ENCODE assay signal across 8 cellular contexts in genomic region chr19:12092065-12092867, GRCh38.
DNase-seq lines count a peak whose midpoint lies in the region; ATAC-seq and TF ChIP-seq lines count a peak whose summit lies in the region.

No MANE protein-coding gene starts in this region.

- peak overlapping the region; percentile 88 for H3K4me3 ChIP-seq in coronary artery

- peak; percentile 81 to 86 for ATAC-seq in activated CD4-positive, CD25-positive, alpha-beta regulatory T cell treated with anti-CD3 and anti-CD28 coated beads, Interleukin-2, amount 50 U/mL, for 24 hours
- ATAC-seq in GM18519 (IDR thresholded peaks at IDR 0.05; ENCODE audit: low FRiP score, unreplicated experiment) = no peak

- DNase-seq in GM04503 (ENCODE audit: low read depth) = peak; percentile 56
- peak; percentile 43 for DNase-seq in HuH-7.5 (ENCODE audit: low spot score)
- DNase-seq in coronary artery (ENCODE audit: low spot score) = peak; percentile 86
- peak; percentile 48 to 73 (median 70) for DNase-seq in stimulated activated CD4-positive, alpha-beta T cell treated with anti-CD3 and anti-CD28 coated beads, Interleukin-12 subunit alpha, Interleukin-12 subunit beta, amount 100 ng/mL, for 48 hours (ENCODE audit: low read depth in 2 of 3, low spot score in 1 of 3)
- DNase-seq in SIG-M5 (lab: John Stamatoyannopoulos, UW) = no peak

- no peaks in the 10 kb centered on the region for H3K27me3 ChIP-seq in layer of hippocampus (ENCODE audit: control insufficient read depth, insufficient read depth, low read length)

- TF ChIP-seq CTCF in coronary artery (IDR thresholded peaks at IDR 0.05) = no peak

- H3K27ac ChIP-seq in coronary artery = peak overlapping the region; percentile 70 to 84
- H3K27ac ChIP-seq in layer of hippocampus (ENCODE audit: low read depth, low read length) = peak overlapping the region; percentile 52
